In the genomic region with DNA sequence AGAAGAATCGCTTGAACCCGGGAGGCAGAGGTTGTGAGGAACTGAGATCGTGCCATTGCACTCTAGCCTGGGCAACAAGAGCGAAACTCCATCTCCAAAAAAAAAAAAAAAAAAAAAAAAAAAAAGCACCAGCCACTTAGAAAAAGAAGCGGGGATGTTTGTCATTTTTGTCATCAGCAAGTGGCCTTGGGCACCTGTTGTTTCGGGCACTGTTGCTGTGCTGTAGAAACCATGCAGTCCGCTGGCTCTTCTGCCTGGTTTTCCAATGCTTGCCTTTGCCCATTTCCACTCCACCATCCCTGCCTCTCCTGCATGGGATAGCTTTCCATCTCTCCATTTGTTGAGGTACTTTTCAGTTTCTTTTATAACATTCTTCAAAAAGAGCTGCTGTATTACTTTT, we compare ENCODE assay signal across 31 cellular contexts.
"Had no signal": no experiment of that assay in that cellular context is flagged by ENCODE, and none has a peak within 500 bp of the region (broad histone marks: within the 10 kb centered on the region; RNA-seq: fewer than 3 reads in every experiment).

No MANE protein-coding gene starts in this region.

- DNase-seq: activated CD4-positive, alpha-beta T cell treated with anti-CD3 and anti-CD28 coated beads for 1 hour; activated CD4-positive, alpha-beta T cell treated with anti-CD3 and anti-CD28 coated beads for 48 hours; activated CD4-positive, alpha-beta T cell treated with anti-CD3 and anti-CD28 coated beads, Interleukin-2, amount 50 U/mL, for 1 hour; activated CD4-positive, alpha-beta T cell treated with anti-CD3 and anti-CD28 coated beads, Interleukin-2, amount 50 U/mL, for 48 hours; activated CD8-positive, alpha-beta memory T cell treated with anti-CD3 and anti-CD28 coated beads for 24 hours; activated CD8-positive, alpha-beta T cell treated with anti-CD3 and anti-CD28 coated beads for 36 hours; activated effector memory CD4-positive, alpha-beta T cell treated with Interleukin-2 at 50 U/mL for 16 hours; activated gamma-delta T cell treated with Interleukin-2 at 50 U/mL for 16 hours; activated naive CD4-positive, alpha-beta T cell treated with anti-CD3 and anti-CD28 coated beads, Interleukin-2, amount 50 U/mL, for 16 hours; activated naive CD4-positive, alpha-beta T cell treated with Interleukin-2 at 50 U/mL for 16 hours; activated T-cell treated with anti-CD3 and anti-CD28 coated beads, Interleukin-2, amount 50 U/mL, for 4 hours; amniotic stem cell; anterior cingulate cortex; brain microvascular endothelial cell; cortex of kidney; dermis blood vessel endothelial cell; effector CD4-positive, alpha-beta T cell; effector memory CD8-positive, alpha-beta T cell; erythroblast; foreskin keratinocyte; gastrocnemius medialis; heart right ventricle; T-helper 1 cell; T-helper 17 cell had no signal

- H3K4me1 ChIP-seq: foreskin keratinocyte had no signal

- H3K9me3 Mint-ChIP-seq: activated CD8-positive, alpha-beta T cell treated with anti-CD3 and anti-CD28 coated beads for 36 hours; activated T-cell treated with anti-CD3 and anti-CD28 coated beads, Interleukin-2, amount 50 U/mL, for 4 hours; activated T-helper 17 cell treated with anti-CD3 and anti-CD28 coated beads, Interleukin-2, amount 50 U/mL, for 72 hours; effector memory CD8-positive, alpha-beta T cell; T-helper 2 cell treated with Interferon-gamma antibody and Interleukin-4, amounts not matched to agents 5 μg/mL and 100 μg/mL, for 36 hours had no signal

- H3K4me3 ChIP-seq: esophagus muscularis mucosa, gastrocnemius medialis, heart right ventricle had no signal

- H3K27ac ChIP-seq: brain microvascular endothelial cell, esophagus muscularis mucosa, foreskin keratinocyte, gastrocnemius medialis, heart right ventricle had no signal

- ATAC-seq: activated CD8-positive, alpha-beta T cell treated with anti-CD3 and anti-CD28 coated beads for 36 hours; activated T-cell treated with anti-CD3 and anti-CD28 coated beads, Interleukin-2, amount 50 U/mL, for 4 hours; activated T-helper 17 cell treated with anti-CD3 and anti-CD28 coated beads, Interleukin-2, amount 50 U/mL, for 72 hours; effector memory CD8-positive, alpha-beta T cell; foreskin keratinocyte; heart right ventricle; T-helper 17 cell had no signal

- H3K27me3 Mint-ChIP-seq: activated CD8-positive, alpha-beta T cell treated with anti-CD3 and anti-CD28 coated beads for 36 hours; activated naive CD8-positive, alpha-beta T cell; activated T-helper 17 cell treated with anti-CD3 and anti-CD28 coated beads, Interleukin-2, amount 50 U/mL, for 72 hours; effector memory CD8-positive, alpha-beta T cell; T-helper 17 cell had no signal

- H3K9me3 ChIP-seq: esophagus muscularis mucosa, gastrocnemius medialis, heart right ventricle had no signal

- H3K36me3 ChIP-seq: brain microvascular endothelial cell, gastrocnemius medialis had no signal

- FAIRE-seq: astrocyte, bronchial epithelial cell, colon had no signal

- H3K4me3 Mint-ChIP-seq: activated CD8-positive, alpha-beta T cell treated with anti-CD3 and anti-CD28 coated beads for 36 hours; activated naive CD8-positive, alpha-beta T cell; activated T-cell treated with anti-CD3 and anti-CD28 coated beads, Interleukin-2, amount 50 U/mL, for 4 hours; activated T-helper 17 cell treated with anti-CD3 and anti-CD28 coated beads, Interleukin-2, amount 50 U/mL, for 72 hours; effector memory CD8-positive, alpha-beta T cell; T-helper 17 cell; T-helper 2 cell treated with Interferon-gamma antibody and Interleukin-4, amounts not matched to agents 5 μg/mL and 100 μg/mL, for 36 hours had no signal

- H3K27ac Mint-ChIP-seq: activated CD8-positive, alpha-beta T cell treated with anti-CD3 and anti-CD28 coated beads for 36 hours; activated T-helper 17 cell treated with anti-CD3 and anti-CD28 coated beads, Interleukin-2, amount 50 U/mL, for 72 hours; T-helper 2 cell treated with Interferon-gamma antibody and Interleukin-4, amounts not matched to agents 5 μg/mL and 100 μg/mL, for 36 hours had no signal

- H3K27me3 ChIP-seq: brain microvascular endothelial cell, esophagus muscularis mucosa, foreskin keratinocyte, gastrocnemius medialis, heart right ventricle had no signal
